Comparison of ENCODE assay signal across 1 cellular context in the genomic region with DNA sequence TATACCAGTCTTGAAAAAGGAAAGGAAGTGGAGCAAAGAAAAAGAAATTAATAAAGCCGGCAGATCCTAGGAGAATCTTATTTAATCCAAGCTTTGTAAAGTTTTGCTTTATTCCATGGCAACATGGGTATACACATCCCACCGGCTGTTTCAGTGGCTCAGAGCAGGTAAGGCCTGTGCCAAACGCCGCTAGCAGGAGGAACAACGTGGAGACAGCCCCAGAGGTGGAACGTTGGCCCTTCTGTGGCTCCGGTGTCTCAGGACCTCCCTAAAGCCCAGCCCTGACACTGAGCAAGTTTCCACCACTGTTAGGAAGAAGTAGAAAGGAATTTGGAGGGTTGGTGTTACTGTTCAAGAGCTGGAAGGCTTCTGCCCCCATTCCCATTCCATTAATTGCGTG.
TF ChIP-seq lines count a peak whose summit lies in the region.

No MANE protein-coding gene starts in this region.

TF ChIP-seq in WTC11, 78 proteins besides CTCF, POLR2A, EP300 and RAD21 (continued from another document):
- TF ChIP-seq, protein P1, sequence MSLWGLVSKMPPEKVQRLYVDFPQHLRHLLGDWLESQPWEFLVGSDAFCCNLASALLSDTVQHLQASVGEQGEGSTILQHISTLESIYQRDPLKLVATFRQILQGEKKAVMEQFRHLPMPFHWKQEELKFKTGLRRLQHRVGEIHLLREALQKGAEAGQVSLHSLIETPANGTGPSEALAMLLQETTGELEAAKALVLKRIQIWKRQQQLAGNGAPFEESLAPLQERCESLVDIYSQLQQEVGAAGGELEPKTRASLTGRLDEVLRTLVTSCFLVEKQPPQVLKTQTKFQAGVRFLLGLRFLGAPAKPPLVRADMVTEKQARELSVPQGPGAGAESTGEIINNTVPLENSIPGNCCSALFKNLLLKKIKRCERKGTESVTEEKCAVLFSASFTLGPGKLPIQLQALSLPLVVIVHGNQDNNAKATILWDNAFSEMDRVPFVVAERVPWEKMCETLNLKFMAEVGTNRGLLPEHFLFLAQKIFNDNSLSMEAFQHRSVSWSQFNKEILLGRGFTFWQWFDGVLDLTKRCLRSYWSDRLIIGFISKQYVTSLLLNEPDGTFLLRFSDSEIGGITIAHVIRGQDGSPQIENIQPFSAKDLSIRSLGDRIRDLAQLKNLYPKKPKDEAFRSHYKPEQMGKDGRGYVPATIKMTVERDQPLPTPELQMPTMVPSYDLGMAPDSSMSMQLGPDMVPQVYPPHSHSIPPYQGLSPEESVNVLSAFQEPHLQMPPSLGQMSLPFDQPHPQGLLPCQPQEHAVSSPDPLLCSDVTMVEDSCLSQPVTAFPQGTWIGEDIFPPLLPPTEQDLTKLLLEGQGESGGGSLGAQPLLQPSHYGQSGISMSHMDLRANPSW (CRISPR knock-in tag; conservative IDR thresholded peaks at IDR 0.05; ENCODE audit: low read depth): no peak
- TF ChIP-seq NFE2L1 (CRISPR knock-in tag; IDR thresholded peaks at IDR 0.05) (no peak), ZNF121 (CRISPR knock-in tag; IDR thresholded peaks at IDR 0.05) (no peak), ZNF671 (CRISPR knock-in tag; IDR thresholded peaks at IDR 0.05) (no peak), GABPB1 (CRISPR knock-in tag; IDR thresholded peaks at IDR 0.05) (no peak), PRRX2 (CRISPR knock-in tag; IDR thresholded peaks at IDR 0.05) (no peak), HMGA2 (CRISPR knock-in tag; IDR thresholded peaks at IDR 0.05) (no peak), FOXP1 (CRISPR knock-in tag; IDR thresholded peaks at IDR 0.05; ENCODE audit: borderline replicate concordance) (no peak), ZNF232 (CRISPR knock-in tag; IDR thresholded peaks at IDR 0.05) (no peak), TEAD1 (CRISPR knock-in tag; IDR thresholded peaks at IDR 0.05) (no peak)
- TF ChIP-seq, protein P2, sequence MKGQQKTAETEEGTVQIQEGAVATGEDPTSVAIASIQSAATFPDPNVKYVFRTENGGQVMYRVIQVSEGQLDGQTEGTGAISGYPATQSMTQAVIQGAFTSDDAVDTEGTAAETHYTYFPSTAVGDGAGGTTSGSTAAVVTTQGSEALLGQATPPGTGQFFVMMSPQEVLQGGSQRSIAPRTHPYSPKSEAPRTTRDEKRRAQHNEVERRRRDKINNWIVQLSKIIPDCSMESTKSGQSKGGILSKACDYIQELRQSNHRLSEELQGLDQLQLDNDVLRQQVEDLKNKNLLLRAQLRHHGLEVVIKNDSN (CRISPR knock-in tag; IDR thresholded peaks at IDR 0.05): no peak
- TF ChIP-seq, protein P3, sequence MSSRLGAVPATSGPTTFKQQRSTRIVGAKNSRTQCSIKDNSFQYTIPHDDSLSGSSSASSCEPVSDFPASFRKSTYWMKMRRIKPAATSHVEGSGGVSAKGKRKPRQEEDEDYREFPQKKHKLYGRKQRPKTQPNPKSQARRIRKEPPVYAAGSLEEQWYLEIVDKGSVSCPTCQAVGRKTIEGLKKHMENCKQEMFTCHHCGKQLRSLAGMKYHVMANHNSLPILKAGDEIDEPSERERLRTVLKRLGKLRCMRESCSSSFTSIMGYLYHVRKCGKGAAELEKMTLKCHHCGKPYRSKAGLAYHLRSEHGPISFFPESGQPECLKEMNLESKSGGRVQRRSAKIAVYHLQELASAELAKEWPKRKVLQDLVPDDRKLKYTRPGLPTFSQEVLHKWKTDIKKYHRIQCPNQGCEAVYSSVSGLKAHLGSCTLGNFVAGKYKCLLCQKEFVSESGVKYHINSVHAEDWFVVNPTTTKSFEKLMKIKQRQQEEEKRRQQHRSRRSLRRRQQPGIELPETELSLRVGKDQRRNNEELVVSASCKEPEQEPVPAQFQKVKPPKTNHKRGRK (CRISPR knock-in tag; IDR thresholded peaks at IDR 0.05; ENCODE audit: borderline replicate concordance): no peak
- TF ChIP-seq, protein P4, sequence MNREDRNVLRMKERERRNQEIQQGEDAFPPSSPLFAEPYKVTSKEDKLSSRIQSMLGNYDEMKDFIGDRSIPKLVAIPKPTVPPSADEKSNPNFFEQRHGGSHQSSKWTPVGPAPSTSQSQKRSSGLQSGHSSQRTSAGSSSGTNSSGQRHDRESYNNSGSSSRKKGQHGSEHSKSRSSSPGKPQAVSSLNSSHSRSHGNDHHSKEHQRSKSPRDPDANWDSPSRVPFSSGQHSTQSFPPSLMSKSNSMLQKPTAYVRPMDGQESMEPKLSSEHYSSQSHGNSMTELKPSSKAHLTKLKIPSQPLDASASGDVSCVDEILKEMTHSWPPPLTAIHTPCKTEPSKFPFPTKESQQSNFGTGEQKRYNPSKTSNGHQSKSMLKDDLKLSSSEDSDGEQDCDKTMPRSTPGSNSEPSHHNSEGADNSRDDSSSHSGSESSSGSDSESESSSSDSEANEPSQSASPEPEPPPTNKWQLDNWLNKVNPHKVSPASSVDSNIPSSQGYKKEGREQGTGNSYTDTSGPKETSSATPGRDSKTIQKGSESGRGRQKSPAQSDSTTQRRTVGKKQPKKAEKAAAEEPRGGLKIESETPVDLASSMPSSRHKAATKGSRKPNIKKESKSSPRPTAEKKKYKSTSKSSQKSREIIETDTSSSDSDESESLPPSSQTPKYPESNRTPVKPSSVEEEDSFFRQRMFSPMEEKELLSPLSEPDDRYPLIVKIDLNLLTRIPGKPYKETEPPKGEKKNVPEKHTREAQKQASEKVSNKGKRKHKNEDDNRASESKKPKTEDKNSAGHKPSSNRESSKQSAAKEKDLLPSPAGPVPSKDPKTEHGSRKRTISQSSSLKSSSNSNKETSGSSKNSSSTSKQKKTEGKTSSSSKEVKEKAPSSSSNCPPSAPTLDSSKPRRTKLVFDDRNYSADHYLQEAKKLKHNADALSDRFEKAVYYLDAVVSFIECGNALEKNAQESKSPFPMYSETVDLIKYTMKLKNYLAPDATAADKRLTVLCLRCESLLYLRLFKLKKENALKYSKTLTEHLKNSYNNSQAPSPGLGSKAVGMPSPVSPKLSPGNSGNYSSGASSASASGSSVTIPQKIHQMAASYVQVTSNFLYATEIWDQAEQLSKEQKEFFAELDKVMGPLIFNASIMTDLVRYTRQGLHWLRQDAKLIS (CRISPR knock-in tag; IDR thresholded peaks at IDR 0.05; ENCODE audit: borderline replicate concordance): no peak
- TF ChIP-seq, protein P5, sequence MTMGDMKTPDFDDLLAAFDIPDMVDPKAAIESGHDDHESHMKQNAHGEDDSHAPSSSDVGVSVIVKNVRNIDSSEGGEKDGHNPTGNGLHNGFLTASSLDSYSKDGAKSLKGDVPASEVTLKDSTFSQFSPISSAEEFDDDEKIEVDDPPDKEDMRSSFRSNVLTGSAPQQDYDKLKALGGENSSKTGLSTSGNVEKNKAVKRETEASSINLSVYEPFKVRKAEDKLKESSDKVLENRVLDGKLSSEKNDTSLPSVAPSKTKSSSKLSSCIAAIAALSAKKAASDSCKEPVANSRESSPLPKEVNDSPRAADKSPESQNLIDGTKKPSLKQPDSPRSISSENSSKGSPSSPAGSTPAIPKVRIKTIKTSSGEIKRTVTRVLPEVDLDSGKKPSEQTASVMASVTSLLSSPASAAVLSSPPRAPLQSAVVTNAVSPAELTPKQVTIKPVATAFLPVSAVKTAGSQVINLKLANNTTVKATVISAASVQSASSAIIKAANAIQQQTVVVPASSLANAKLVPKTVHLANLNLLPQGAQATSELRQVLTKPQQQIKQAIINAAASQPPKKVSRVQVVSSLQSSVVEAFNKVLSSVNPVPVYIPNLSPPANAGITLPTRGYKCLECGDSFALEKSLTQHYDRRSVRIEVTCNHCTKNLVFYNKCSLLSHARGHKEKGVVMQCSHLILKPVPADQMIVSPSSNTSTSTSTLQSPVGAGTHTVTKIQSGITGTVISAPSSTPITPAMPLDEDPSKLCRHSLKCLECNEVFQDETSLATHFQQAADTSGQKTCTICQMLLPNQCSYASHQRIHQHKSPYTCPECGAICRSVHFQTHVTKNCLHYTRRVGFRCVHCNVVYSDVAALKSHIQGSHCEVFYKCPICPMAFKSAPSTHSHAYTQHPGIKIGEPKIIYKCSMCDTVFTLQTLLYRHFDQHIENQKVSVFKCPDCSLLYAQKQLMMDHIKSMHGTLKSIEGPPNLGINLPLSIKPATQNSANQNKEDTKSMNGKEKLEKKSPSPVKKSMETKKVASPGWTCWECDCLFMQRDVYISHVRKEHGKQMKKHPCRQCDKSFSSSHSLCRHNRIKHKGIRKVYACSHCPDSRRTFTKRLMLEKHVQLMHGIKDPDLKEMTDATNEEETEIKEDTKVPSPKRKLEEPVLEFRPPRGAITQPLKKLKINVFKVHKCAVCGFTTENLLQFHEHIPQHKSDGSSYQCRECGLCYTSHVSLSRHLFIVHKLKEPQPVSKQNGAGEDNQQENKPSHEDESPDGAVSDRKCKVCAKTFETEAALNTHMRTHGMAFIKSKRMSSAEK (CRISPR knock-in tag; IDR thresholded peaks at IDR 0.05; ENCODE audit: borderline replicate concordance): no peak
